1 cellular context compared by ENCODE assay signal in genomic region chr7:16739863-16740622, GRCh38.
TF ChIP-seq lines count a peak whose summit lies in the region.

No MANE protein-coding gene starts in this region.

TF ChIP-seq in K562, 482 proteins besides CTCF, POLR2A, EP300 and RAD21 (continued from another document and continues in another):
- TF ChIP-seq AFF1 (IDR thresholded peaks at IDR 0.05; ENCODE audit: low read depth in 1 of 2, partially characterized antibody in 2 of 2) (peak in 1 of 2 experiments; percentile 40), MCM5 (IDR thresholded peaks at IDR 0.05; ENCODE audit: low read depth) (no peak), TCFL5 (CRISPR knock-in tag; conservative IDR thresholded peaks at IDR 0.05) (no peak), RFX7 (CRISPR knock-in tag; IDR thresholded peaks at IDR 0.05) (no peak), CHD1 (IDR thresholded peaks at IDR 0.05; ENCODE audit: low read length) (no peak), SRSF9 (IDR thresholded peaks at IDR 0.05; ENCODE audit: borderline replicate concordance, low read depth, low read length) (no peak), PCBP1 (IDR thresholded peaks at IDR 0.05; ENCODE audit: low read depth, low read length, poor library complexity, severe bottlenecking) (no peak), ZBTB7A (IDR thresholded peaks at IDR 0.05; ENCODE audit: borderline replicate concordance, control insufficient read depth, low read depth, low read length) (no peak), CHD7 (IDR thresholded peaks at IDR 0.05; ENCODE audit: low read depth, low read length) (no peak), NFE2L1 (tag; IDR thresholded peaks at IDR 0.05; ENCODE audit: borderline replicate concordance, low read depth) (no peak), CHD2 (IDR thresholded peaks at IDR 0.05; ENCODE audit: low read depth, low read length) (no peak), MEIS2 (IDR thresholded peaks at IDR 0.05; ENCODE audit: partially characterized antibody) (peak; percentile 91), THRA (IDR thresholded peaks at IDR 0.05) (no peak), ZNF239 (CRISPR knock-in tag; IDR thresholded peaks at IDR 0.05) (0 out of 2 replicates have a peak, but pooled peaks have one; percentile 10), KAT2B (IDR thresholded peaks at IDR 0.05; ENCODE audit: low read depth, low read length) (no peak), HDAC1 (IDR thresholded peaks at IDR 0.05) (peak in 1 of 2 experiments; percentile 81; a peak in 2 of 4 replicates), ASH1L (IDR thresholded peaks at IDR 0.05; ENCODE audit: borderline replicate concordance, low read depth, partially characterized antibody) (no peak), THAP7 (CRISPR knock-in tag; IDR thresholded peaks at IDR 0.05) (no peak), MTA2 (IDR thresholded peaks at IDR 0.05; ENCODE audit: low read depth) (peak; percentile 84), ZNF644 (tag; IDR thresholded peaks at IDR 0.05; ENCODE audit: low read depth) (no peak), ZFPM2 (CRISPR knock-in tag; IDR thresholded peaks at IDR 0.05) (no peak), IRF1 (CRISPR knock-in tag; IDR thresholded peaks at IDR 0.05; ENCODE audit: borderline replicate concordance) (no peak), EHMT2 (IDR thresholded peaks at IDR 0.05) (no peak), CBX5 (IDR thresholded peaks at IDR 0.05; ENCODE audit: borderline replicate concordance, low read depth) (0 out of 2 replicates have a peak, but pooled peaks have one; percentile 27)
